ENCODE assay signal across 2 cellular contexts in genomic region chr22:38114484-38115398, GRCh38.
TF ChIP-seq lines count a peak whose summit lies in the region.

No MANE protein-coding gene starts in this region.

TF ChIP-seq in GM12891, 5 proteins besides CTCF, POLR2A, EP300 and RAD21 (continued from another document):
- TF ChIP-seq POU2F2 (IDR thresholded peaks at IDR 0.05; ENCODE audit: low read depth, low read length) = 0 out of 2 replicates have a peak, but pooled peaks have one; percentile 33

TF ChIP-seq in K562, 482 proteins besides CTCF, POLR2A, EP300 and RAD21 (continues in another document):
- TF ChIP-seq NKRF (IDR thresholded peaks at IDR 0.05; ENCODE audit: borderline replicate concordance) = no peak
- no peak for TF ChIP-seq SNAPC5 (CRISPR knock-in tag; IDR thresholded peaks at IDR 0.05)
- no peak for TF ChIP-seq KLF10 (CRISPR knock-in tag; IDR thresholded peaks at IDR 0.05)
- 0 out of 4 replicates have a peak, but pooled peaks of 1 of the 2 experiments have one; percentile 21 for TF ChIP-seq RCOR1 (IDR thresholded peaks at IDR 0.05; ENCODE audit: borderline replicate concordance in 1 of 2, low read depth in 2 of 2, low read length in 2 of 2)
- peak; percentile 59; the same call in 1 of the 2 replicates for TF ChIP-seq XRCC5 (IDR thresholded peaks at IDR 0.05; ENCODE audit: low read depth, low read length)
- TF ChIP-seq SMC3 (conservative IDR thresholded peaks at IDR 0.05; ENCODE audit: insufficient read depth, low read depth, low read length) = peak; percentile 70; the same call in 1 of the 2 replicates
- TF ChIP-seq, protein P1, sequence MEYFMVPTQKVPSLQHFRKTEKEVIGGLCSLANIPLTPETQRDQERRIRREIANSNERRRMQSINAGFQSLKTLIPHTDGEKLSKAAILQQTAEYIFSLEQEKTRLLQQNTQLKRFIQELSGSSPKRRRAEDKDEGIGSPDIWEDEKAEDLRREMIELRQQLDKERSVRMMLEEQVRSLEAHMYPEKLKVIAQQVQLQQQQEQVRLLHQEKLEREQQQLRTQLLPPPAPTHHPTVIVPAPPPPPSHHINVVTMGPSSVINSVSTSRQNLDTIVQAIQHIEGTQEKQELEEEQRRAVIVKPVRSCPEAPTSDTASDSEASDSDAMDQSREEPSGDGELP (CRISPR knock-in tag; IDR thresholded peaks at IDR 0.05; ENCODE audit: borderline replicate concordance) = peak; percentile 32; the same call in 1 of the 2 replicates
- no peak for TF ChIP-seq ATF1 (CRISPR knock-in tag; IDR thresholded peaks at IDR 0.05)
- no peak for TF ChIP-seq ATF1 (tag; IDR thresholded peaks at IDR 0.05)
- TF ChIP-seq DDX20 (tag; IDR thresholded peaks at IDR 0.05; ENCODE audit: low read depth) = no peak
- no peak for TF ChIP-seq TEAD1 (CRISPR knock-in tag; IDR thresholded peaks at IDR 0.05)
- TF ChIP-seq JUND (IDR thresholded peaks at IDR 0.05; ENCODE audit: borderline replicate concordance, low read depth, low read length) = peak; percentile 42; the same call in 1 of the 2 replicates
- no peak; the same call in 2 of the 3 replicates for TF ChIP-seq JUND (tag; IDR thresholded peaks at IDR 0.05; ENCODE audit: borderline replicate concordance, low read depth, low read length)
- TF ChIP-seq, protein P2, sequence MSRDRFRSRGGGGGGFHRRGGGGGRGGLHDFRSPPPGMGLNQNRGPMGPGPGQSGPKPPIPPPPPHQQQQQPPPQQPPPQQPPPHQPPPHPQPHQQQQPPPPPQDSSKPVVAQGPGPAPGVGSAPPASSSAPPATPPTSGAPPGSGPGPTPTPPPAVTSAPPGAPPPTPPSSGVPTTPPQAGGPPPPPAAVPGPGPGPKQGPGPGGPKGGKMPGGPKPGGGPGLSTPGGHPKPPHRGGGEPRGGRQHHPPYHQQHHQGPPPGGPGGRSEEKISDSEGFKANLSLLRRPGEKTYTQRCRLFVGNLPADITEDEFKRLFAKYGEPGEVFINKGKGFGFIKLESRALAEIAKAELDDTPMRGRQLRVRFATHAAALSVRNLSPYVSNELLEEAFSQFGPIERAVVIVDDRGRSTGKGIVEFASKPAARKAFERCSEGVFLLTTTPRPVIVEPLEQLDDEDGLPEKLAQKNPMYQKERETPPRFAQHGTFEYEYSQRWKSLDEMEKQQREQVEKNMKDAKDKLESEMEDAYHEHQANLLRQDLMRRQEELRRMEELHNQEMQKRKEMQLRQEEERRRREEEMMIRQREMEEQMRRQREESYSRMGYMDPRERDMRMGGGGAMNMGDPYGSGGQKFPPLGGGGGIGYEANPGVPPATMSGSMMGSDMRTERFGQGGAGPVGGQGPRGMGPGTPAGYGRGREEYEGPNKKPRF (IDR thresholded peaks at IDR 0.05; ENCODE audit: low read depth, low read length) = no peak
- no peak for TF ChIP-seq MTA2 (IDR thresholded peaks at IDR 0.05; ENCODE audit: low read depth)
- peak; percentile 26; the same call in 1 of the 2 replicates for TF ChIP-seq DEAF1 (CRISPR knock-in tag; IDR thresholded peaks at IDR 0.05)
- peak; percentile 34; the same call in 1 of the 2 replicates for TF ChIP-seq CTBP1 (IDR thresholded peaks at IDR 0.05; ENCODE audit: borderline replicate concordance)
- TF ChIP-seq ZNF12 (CRISPR knock-in tag; IDR thresholded peaks at IDR 0.05) = no peak
- no peak for TF ChIP-seq PYGO2 (tag; IDR thresholded peaks at IDR 0.05)
- TF ChIP-seq CXXC5 (CRISPR knock-in tag; IDR thresholded peaks at IDR 0.05) = peak; percentile 26; the same call in 1 of the 2 replicates
- no peak for TF ChIP-seq MIER1 (IDR thresholded peaks at IDR 0.05; ENCODE audit: low read depth)
- TF ChIP-seq ZNF184 (CRISPR knock-in tag; IDR thresholded peaks at IDR 0.05) = no peak
- no peak for TF ChIP-seq KLF1 (tag; IDR thresholded peaks at IDR 0.05)
- TF ChIP-seq HNRNPUL1 (IDR thresholded peaks at IDR 0.05; ENCODE audit: low read length) = no peak
- TF ChIP-seq, protein P3, sequence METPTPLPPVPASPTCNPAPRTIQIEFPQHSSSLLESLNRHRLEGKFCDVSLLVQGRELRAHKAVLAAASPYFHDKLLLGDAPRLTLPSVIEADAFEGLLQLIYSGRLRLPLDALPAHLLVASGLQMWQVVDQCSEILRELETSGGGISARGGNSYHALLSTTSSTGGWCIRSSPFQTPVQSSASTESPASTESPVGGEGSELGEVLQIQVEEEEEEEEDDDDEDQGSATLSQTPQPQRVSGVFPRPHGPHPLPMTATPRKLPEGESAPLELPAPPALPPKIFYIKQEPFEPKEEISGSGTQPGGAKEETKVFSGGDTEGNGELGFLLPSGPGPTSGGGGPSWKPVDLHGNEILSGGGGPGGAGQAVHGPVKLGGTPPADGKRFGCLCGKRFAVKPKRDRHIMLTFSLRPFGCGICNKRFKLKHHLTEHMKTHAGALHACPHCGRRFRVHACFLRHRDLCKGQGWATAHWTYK (CRISPR knock-in tag; IDR thresholded peaks at IDR 0.05) = peak; percentile 30; the same call in 1 of the 2 replicates
- no peak for TF ChIP-seq ZNF280A (IDR thresholded peaks at IDR 0.05; ENCODE audit: low read depth, partially characterized antibody)
- no peak for TF ChIP-seq FOSL1 (tag; conservative IDR thresholded peaks at IDR 0.05)
- TF ChIP-seq STAG1 (CRISPR knock-in tag; IDR thresholded peaks at IDR 0.05; ENCODE audit: borderline replicate concordance) = peak; percentile 18; the same call in 1 of the 2 replicates
- TF ChIP-seq, protein P4, sequence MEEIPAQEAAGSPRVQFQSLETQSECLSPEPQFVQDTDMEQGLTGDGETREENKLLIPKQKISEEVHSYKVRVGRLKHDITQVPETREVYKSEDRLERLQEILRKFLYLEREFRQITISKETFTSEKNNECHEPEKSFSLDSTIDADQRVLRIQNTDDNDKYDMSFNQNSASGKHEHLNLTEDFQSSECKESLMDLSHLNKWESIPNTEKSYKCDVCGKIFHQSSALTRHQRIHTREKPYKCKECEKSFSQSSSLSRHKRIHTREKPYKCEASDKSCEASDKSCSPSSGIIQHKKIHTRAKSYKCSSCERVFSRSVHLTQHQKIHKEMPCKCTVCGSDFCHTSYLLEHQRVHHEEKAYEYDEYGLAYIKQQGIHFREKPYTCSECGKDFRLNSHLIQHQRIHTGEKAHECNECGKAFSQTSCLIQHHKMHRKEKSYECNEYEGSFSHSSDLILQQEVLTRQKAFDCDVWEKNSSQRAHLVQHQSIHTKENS (CRISPR knock-in tag; IDR thresholded peaks at IDR 0.05) = no peak
- no peak for TF ChIP-seq EP400 (IDR thresholded peaks at IDR 0.05)
- peak; percentile 24 to 26; a peak in 1 of 4 replicates for TF ChIP-seq NRF1 (conservative IDR thresholded peaks at IDR 0.05 in 1 of 2, IDR thresholded peaks at IDR 0.05 in 1 of 2)
- no peak for TF ChIP-seq HIVEP1 (CRISPR knock-in tag; IDR thresholded peaks at IDR 0.05)
- no peak for TF ChIP-seq HCFC1 (IDR thresholded peaks at IDR 0.05; ENCODE audit: low read depth, low read length)
- TF ChIP-seq SMARCB1 (IDR thresholded peaks at IDR 0.05; ENCODE audit: insufficient read length, low read depth) = no peak
- no peak for TF ChIP-seq NUFIP1 (IDR thresholded peaks at IDR 0.05; ENCODE audit: partially characterized antibody)
- no peak for TF ChIP-seq U2AF1 (optimal IDR thresholded peaks at IDR 0.05; ENCODE audit: low read depth, low read length)
- no peak for TF ChIP-seq SETDB1 (IDR thresholded peaks at IDR 0.05; ENCODE audit: low read length)
- peak; percentile 37; the same call in 1 of the 2 replicates for TF ChIP-seq ZNF143 (CRISPR knock-in tag; IDR thresholded peaks at IDR 0.05)
- TF ChIP-seq SMAD4 (CRISPR knock-in tag; conservative IDR thresholded peaks at IDR 0.05) = peak; percentile 40; the same call in 1 of the 2 replicates
- no peak for TF ChIP-seq ID3 (CRISPR knock-in tag; IDR thresholded peaks at IDR 0.05)
- TF ChIP-seq ID3 (tag; IDR thresholded peaks at IDR 0.05) = no peak
- no peak for TF ChIP-seq NR4A1 (CRISPR knock-in tag; IDR thresholded peaks at IDR 0.05)
- no peak for TF ChIP-seq NR4A1 (tag; IDR thresholded peaks at IDR 0.05)
- TF ChIP-seq, protein P5, sequence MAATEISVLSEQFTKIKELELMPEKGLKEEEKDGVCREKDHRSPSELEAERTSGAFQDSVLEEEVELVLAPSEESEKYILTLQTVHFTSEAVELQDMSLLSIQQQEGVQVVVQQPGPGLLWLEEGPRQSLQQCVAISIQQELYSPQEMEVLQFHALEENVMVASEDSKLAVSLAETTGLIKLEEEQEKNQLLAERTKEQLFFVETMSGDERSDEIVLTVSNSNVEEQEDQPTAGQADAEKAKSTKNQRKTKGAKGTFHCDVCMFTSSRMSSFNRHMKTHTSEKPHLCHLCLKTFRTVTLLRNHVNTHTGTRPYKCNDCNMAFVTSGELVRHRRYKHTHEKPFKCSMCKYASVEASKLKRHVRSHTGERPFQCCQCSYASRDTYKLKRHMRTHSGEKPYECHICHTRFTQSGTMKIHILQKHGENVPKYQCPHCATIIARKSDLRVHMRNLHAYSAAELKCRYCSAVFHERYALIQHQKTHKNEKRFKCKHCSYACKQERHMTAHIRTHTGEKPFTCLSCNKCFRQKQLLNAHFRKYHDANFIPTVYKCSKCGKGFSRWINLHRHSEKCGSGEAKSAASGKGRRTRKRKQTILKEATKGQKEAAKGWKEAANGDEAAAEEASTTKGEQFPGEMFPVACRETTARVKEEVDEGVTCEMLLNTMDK (IDR thresholded peaks at IDR 0.05; ENCODE audit: borderline replicate concordance, insufficient read depth, low read depth, low read length, poor library complexity, severe bottlenecking) = peak; percentile 56
- no peak for TF ChIP-seq USF1 (CRISPR knock-in tag; IDR thresholded peaks at IDR 0.05)
- peak; percentile 40; the same call in 1 of the 2 replicates for TF ChIP-seq RB1 (IDR thresholded peaks at IDR 0.05; ENCODE audit: low read depth)
- TF ChIP-seq, protein P6, sequence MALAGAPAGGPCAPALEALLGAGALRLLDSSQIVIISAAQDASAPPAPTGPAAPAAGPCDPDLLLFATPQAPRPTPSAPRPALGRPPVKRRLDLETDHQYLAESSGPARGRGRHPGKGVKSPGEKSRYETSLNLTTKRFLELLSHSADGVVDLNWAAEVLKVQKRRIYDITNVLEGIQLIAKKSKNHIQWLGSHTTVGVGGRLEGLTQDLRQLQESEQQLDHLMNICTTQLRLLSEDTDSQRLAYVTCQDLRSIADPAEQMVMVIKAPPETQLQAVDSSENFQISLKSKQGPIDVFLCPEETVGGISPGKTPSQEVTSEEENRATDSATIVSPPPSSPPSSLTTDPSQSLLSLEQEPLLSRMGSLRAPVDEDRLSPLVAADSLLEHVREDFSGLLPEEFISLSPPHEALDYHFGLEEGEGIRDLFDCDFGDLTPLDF (CRISPR knock-in tag; IDR thresholded peaks at IDR 0.05) = no peak
- 0 out of 2 replicates have a peak, but pooled peaks have one; percentile 32 for TF ChIP-seq MYNN (IDR thresholded peaks at IDR 0.05)
- TF ChIP-seq MYNN (CRISPR knock-in tag; IDR thresholded peaks at IDR 0.05) = no peak
